Comparison of ENCODE assay signal across 24 cellular contexts in the genomic region with DNA sequence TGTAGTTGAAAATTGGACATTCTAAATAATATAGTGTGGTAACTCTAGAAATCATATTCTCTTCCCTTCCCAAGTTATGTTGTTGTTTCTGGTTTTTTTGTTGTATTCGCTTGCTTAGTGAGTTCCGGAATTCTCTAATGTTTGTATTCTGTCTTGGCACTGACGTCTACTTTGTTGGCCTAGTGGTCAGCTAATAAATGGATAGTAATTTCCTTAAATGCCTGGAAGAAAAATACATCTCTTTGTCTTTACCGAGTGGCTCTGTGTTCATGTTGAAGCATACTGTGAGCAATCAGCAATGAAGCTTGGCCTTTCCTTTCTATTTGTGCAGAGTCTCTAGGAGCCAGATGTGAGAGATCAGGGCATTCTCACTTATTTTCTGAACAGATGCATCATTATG.
"Had no signal": no experiment of that assay in that cellular context is flagged by ENCODE, and none has a peak within 500 bp of the region (broad histone marks: within the 10 kb centered on the region; RNA-seq: fewer than 3 reads in every experiment).

No MANE protein-coding gene starts in this region.

- H3K27me3 Mint-ChIP-seq: activated CD4-positive, alpha-beta memory T cell treated with anti-CD3 and anti-CD28 coated beads, Interleukin-2, amount 10 ng/mL, durations not matched to agents 7 days and 5 days; activated CD4-positive, alpha-beta T cell treated with anti-CD3 and anti-CD28 coated beads, Interleukin-2, amount 10 ng/mL, durations not matched to agents 7 days and 5 days; natural killer cell treated with Interleukin-12 subunit alpha and Interleukin-12 subunit beta and Interleukin-15 and Interleukin-18, amount 100 ng/mL, for 72 hours had no signal

- H3K27ac ChIP-seq: body of pancreas, foreskin keratinocyte, right lobe of liver, testis, transverse colon had no signal

- H3K9me3 ChIP-seq: body of pancreas, right lobe of liver, testis had no signal

- H3K27ac Mint-ChIP-seq: activated CD4-positive, alpha-beta memory T cell treated with anti-CD3 and anti-CD28 coated beads, Interleukin-2, amount 10 ng/mL, durations not matched to agents 7 days and 5 days; activated CD4-positive, alpha-beta T cell treated with anti-CD3 and anti-CD28 coated beads, Interleukin-2, amount 10 ng/mL, durations not matched to agents 7 days and 5 days; activated naive CD4-positive, alpha-beta T cell treated with anti-CD3 and anti-CD28 coated beads, Interleukin-2, amount 50 U/mL, for 72 hours; activated T-cell treated with anti-CD3 and anti-CD28 coated beads, Interleukin-2, amount 50 U/mL, for 72 hours; natural killer cell treated with Interleukin-12 subunit alpha and Interleukin-12 subunit beta and Interleukin-15 and Interleukin-18, amount 100 ng/mL, for 72 hours; T-helper 1 cell treated with Interleukin-12 subunit alpha and Interleukin-12 subunit beta and Interleukin-4 antibody, amounts not matched to agents 30 μg/mL and 1 μg/mL, for 36 hours had no signal

- H3K27me3 ChIP-seq: body of pancreas, foreskin keratinocyte, right lobe of liver, testis, transverse colon had no signal

- H3K36me3 ChIP-seq: right lobe of liver, transverse colon had no signal

- DNase-seq: activated CD4-positive, alpha-beta memory T cell treated with anti-CD3 and anti-CD28 coated beads, Interleukin-2, amount 10 ng/mL, durations not matched to agents 7 days and 5 days; activated CD4-positive, alpha-beta T cell treated with anti-CD3 and anti-CD28 coated beads for 1 hour; activated CD4-positive, alpha-beta T cell treated with anti-CD3 and anti-CD28 coated beads, Interleukin-2, amount 10 ng/mL, durations not matched to agents 7 days and 5 days; activated naive CD4-positive, alpha-beta T cell; activated T-cell treated with anti-CD3 and anti-CD28 coated beads, Interleukin-2, amount 50 U/mL, for 72 hours; body of pancreas; cortex of kidney; foreskin keratinocyte; left cardiac atrium; left ventricle myocardium superior; mucosa of descending colon; posterior cingulate gyrus; right lobe of liver; stimulated activated CD4-positive, alpha-beta T cell treated with anti-CD3 and anti-CD28 coated beads, Interleukin-2, amount 100 ng/mL, for 48 hours; stimulated activated naive CD8-positive, alpha-beta T cell treated with anti-CD3 and anti-CD28 coated beads, Interleukin-15, Interleukin-2, amounts not matched to agents 100 U/mL and 50 U/mL, for 24 hours; T-helper 9 cell; testis; transverse colon had no signal

- H3K4me1 Mint-ChIP-seq: activated CD4-positive, alpha-beta memory T cell treated with anti-CD3 and anti-CD28 coated beads, Interleukin-2, amount 10 ng/mL, durations not matched to agents 7 days and 5 days; activated CD4-positive, alpha-beta T cell treated with anti-CD3 and anti-CD28 coated beads, Interleukin-2, amount 10 ng/mL, durations not matched to agents 7 days and 5 days had no signal

- FAIRE-seq: keratinocyte, TTC549, urothelium cell line had no signal

- H3K4me3 ChIP-seq: body of pancreas, mucosa of descending colon, right lobe of liver, testis, transverse colon had no signal

- H3K4me3 Mint-ChIP-seq: activated CD4-positive, alpha-beta memory T cell treated with anti-CD3 and anti-CD28 coated beads, Interleukin-2, amount 10 ng/mL, durations not matched to agents 7 days and 5 days; activated CD4-positive, alpha-beta T cell treated with anti-CD3 and anti-CD28 coated beads, Interleukin-2, amount 10 ng/mL, durations not matched to agents 7 days and 5 days; activated T-cell treated with anti-CD3 and anti-CD28 coated beads, Interleukin-2, amount 50 U/mL, for 72 hours; natural killer cell treated with Interleukin-12 subunit alpha and Interleukin-12 subunit beta and Interleukin-15 and Interleukin-18, amount 100 ng/mL, for 72 hours; T-helper 1 cell treated with Interleukin-12 subunit alpha and Interleukin-12 subunit beta and Interleukin-4 antibody, amounts not matched to agents 30 μg/mL and 1 μg/mL, for 36 hours had no signal

- H3K4me1 ChIP-seq: body of pancreas, foreskin keratinocyte, right lobe of liver, testis, transverse colon had no signal
